In the genomic region with DNA sequence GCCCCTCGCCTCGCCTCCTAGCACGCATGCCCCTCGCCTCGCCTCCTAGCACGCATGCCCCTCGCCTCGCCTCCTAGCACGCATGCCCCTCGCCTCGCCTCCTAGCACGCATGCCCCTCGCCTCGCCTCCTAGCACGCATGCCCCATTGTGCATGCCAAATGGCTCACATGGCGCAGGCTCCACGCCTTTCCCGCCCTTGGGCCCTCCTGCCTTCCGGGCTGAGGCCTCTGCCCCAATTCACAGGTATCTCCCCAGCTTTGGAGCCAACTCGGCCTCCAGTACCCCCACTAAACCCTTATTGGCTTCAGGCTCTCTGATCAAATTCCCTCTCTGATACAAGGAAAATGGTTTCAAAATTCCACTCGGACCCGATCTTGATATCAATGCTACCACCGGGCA, we compare ENCODE assay signal across 13 cellular contexts. TPM values are rescaled to one million over a fixed set of nuclear protein-coding genes. Genes with fewer than 3 reads are reported as not detected.
"Had no signal": no experiment of that assay in that cellular context is flagged by ENCODE, and none has a peak within 500 bp of the region (broad histone marks: within the 10 kb centered on the region; RNA-seq: fewer than 3 reads in every experiment).

No MANE protein-coding gene starts in this region.

RNA-seq across cellular contexts. Expression of a gene that starts 11.4 kb away (rescaled TPM):
- total RNA-seq: stomach, subcutaneous adipose tissue, suprapubic skin, thoracic aorta, thyroid gland, tibial nerve, transverse colon, upper lobe of left lung, upper lobe of right lung, ureter, urinary bladder, uterus, vagina had no signal
- polyA plus RNA-seq: stomach, urinary bladder had no signal
